Comparison of ENCODE assay signal across 12 cellular contexts in genomic region chr3:64488938-64489337, GRCh38.
A peak's percentile ranks its signal among the peaks of the same experiment; 100 is the strongest.
DNase-seq lines count a peak whose midpoint lies in the region; ATAC-seq, FAIRE-seq and TF ChIP-seq lines count a peak whose summit lies in the region.
"Had no signal": no experiment of that assay in that cellular context is flagged by ENCODE, and none has a peak within 500 bp of the region (broad histone marks: within the 10 kb centered on the region; RNA-seq: fewer than 3 reads in every experiment).

No MANE protein-coding gene starts in this region.

- H3K56ac ChIP-seq in H1 (replicated peaks; ENCODE audit: insufficient read length, low read depth, low read length) = no peak overlapping the region

- no peak overlapping the region for H2BK15ac ChIP-seq in H1 (ENCODE audit: low read length)

- no peak overlapping the region for H2AK5ac ChIP-seq in H1 (ENCODE audit: low read depth, low read length)

- H2BK20ac ChIP-seq in H1 (ENCODE audit: low read length) = no peak overlapping the region

- peak overlapping the region; percentile 62 to 67 for H3K4me2 ChIP-seq in H1 (ENCODE audit: insufficient read depth in 1 of 2, low read depth in 2 of 2, low read length in 2 of 2)
- peak overlapping the region; percentile 61 for H3K4me2 ChIP-seq in parathyroid adenoma (ENCODE audit: low read length)
- H3K4me2 ChIP-seq: KMS-11 had no signal

- H2BK12ac ChIP-seq in H1 (ENCODE audit: low read depth, low read length) = no peak overlapping the region

- no peak overlapping the region for H3K23ac ChIP-seq in H1 (ENCODE audit: insufficient read length)

- no peak overlapping the region for H3K27ac ChIP-seq in HEK293 (ENCODE audit: extremely low read depth, low read depth, low read length)
- H3K27ac ChIP-seq in H1 (ENCODE audit: low read depth, low read length) = peak overlapping the region; percentile 24; the same call in 1 of the 2 replicates
- peak overlapping the region; percentile 86 for H3K27ac ChIP-seq in parathyroid adenoma
- H3K27ac ChIP-seq: heart right ventricle, KMS-11 had no signal

- TF ChIP-seq EP300 in H1 (IDR thresholded peaks at IDR 0.05; ENCODE audit: borderline replicate concordance in 1 of 2, low read depth in 2 of 2, low read length in 2 of 2) = no peak

- no peak overlapping the region for H4K5ac ChIP-seq in H1 (ENCODE audit: insufficient read length, low read depth, low read length)

- H3K18ac ChIP-seq in H1 (ENCODE audit: extremely low read depth, low read length) = no peak overlapping the region

- no peak overlapping the region for H2BK5ac ChIP-seq in H1 (ENCODE audit: low read depth, low read length)

- no peaks in the 10 kb centered on the region for H3K36me3 ChIP-seq in HEK293 (ENCODE audit: control insufficient read depth in 2 of 2, insufficient read depth in 1 of 2, low read length in 2 of 2)
- no peaks in the 10 kb centered on the region for H3K36me3 ChIP-seq in H1 (ENCODE audit: control insufficient read depth in 2 of 4, insufficient read depth in 4 of 4, low read length in 3 of 4)
- H3K36me3 ChIP-seq in parathyroid adenoma (ENCODE audit: control insufficient read depth, insufficient read depth, low read length) = no peaks in the 10 kb centered on the region
- H3K36me3 ChIP-seq: heart right ventricle had no signal

- no peaks in the 10 kb centered on the region for H3K79me1 ChIP-seq in H1 (ENCODE audit: low read depth, low read length)

- TF ChIP-seq POLR2A in H1 (IDR thresholded peaks at IDR 0.05; ENCODE audit: control extremely low read depth in 1 of 2, low read depth in 2 of 2, low read length in 2 of 2) = no peak
- TF ChIP-seq POLR2A in GM12892 (IDR thresholded peaks at IDR 0.05; ENCODE audit: low read depth, low read length) = no peak

- POLR2A ChIA-PET in HEK293 (lab: Yijun Ruan, JAX) (no interaction called here), H1 (lab: Charles Lee; ENCODE audit: partially characterized antibody) (interaction anchor here (1.1 kb wide), 1 partner anchor 12 kb away, joined by 3 read pairs; no protein-coding TSS in a partner anchor)

- no peaks in the 10 kb centered on the region for H3K9me3 ChIP-seq in HEK293 (ENCODE audit: control insufficient read depth, insufficient read depth, low read depth, low read length)
- H3K9me3 ChIP-seq in H1 (ENCODE audit: insufficient read depth in 2 of 2, low read depth in 1 of 2, low read length in 1 of 2) = no peaks in the 10 kb centered on the region
- H3K9me3 ChIP-seq in parathyroid adenoma (ENCODE audit: control insufficient read depth, low read length) = no peaks in the 10 kb centered on the region
- H3K9me3 ChIP-seq: heart right ventricle had no signal

- H3K27me3 ChIP-seq in H1 (replicated peaks in 1 of 4; ENCODE audit: control insufficient read depth in 3 of 4, extremely low read depth in 1 of 4, insufficient read depth in 3 of 4, low read length in 3 of 4) = peaks cover 0 to 8% (median 7%) of the 10 kb centered on the region in 4 experiments; a peak in 3 of 7 replicates
- no peaks in the 10 kb centered on the region for H3K27me3 ChIP-seq in parathyroid adenoma (ENCODE audit: control insufficient read depth, insufficient read depth, low read length)

- no peak overlapping the region for H2BK120ac ChIP-seq in H1 (replicated peaks; ENCODE audit: low read depth, low read length)

- H4K8ac ChIP-seq in H1 (ENCODE audit: extremely low read depth, insufficient read depth, low read length) = no peak overlapping the region

- TF ChIP-seq CTCF in HEK293 (tag by site-specific recombination; IDR thresholded peaks at IDR 0.05) (no peak), H1 (IDR thresholded peaks at IDR 0.05; ENCODE audit: control extremely low read depth in 1 of 3, insufficient read depth in 1 of 3, low read depth in 1 of 3, low read length in 3 of 3) (no peak), parathyroid adenoma (IDR thresholded peaks at IDR 0.05) (no peak)

- WGBS in H1 (ENCODE audit: extremely low coverage in 1 of 2, insufficient coverage in 1 of 2, insufficient read length in 1 of 2, insufficient replicate concordance in 2 of 2, low coverage in 1 of 2, low lambda C conversion rate in 2 of 2, missing lambda C conversion rate in 1 of 2), 2 experiments = 54% methylated on average over 5 of the region's 5 CpGs; no CpG with 5 or more reads in 1 of the 2 experiments

- no peaks in the 10 kb centered on the region for H4K20me1 ChIP-seq in H1 (replicated peaks in 1 of 2; ENCODE audit: control insufficient read depth in 1 of 2, insufficient read depth in 2 of 2, low read length in 2 of 2)

- H3K4ac ChIP-seq in H1 (replicated peaks; ENCODE audit: insufficient read length, low read depth, low read length) = no peak overlapping the region

- no peak for TF ChIP-seq RAD21 in H1 (IDR thresholded peaks at IDR 0.05 in 1 of 2, conservative IDR thresholded peaks at IDR 0.05 in 1 of 2; ENCODE audit: low read depth in 2 of 2, low read length in 2 of 2)

- H3K4me3 ChIP-seq in HEK293 (ENCODE audit: low read depth, low read length) (no peak overlapping the region), H1 (ENCODE audit: extremely low read depth in 1 of 4, insufficient read depth in 2 of 4, low read depth in 3 of 4, low read length in 4 of 4) (peak overlapping the region in 2 of 4 experiments; percentile 10 to 45; a peak in 3 of 8 replicates), parathyroid adenoma (ENCODE audit: low read depth, low read length) (peak overlapping the region; percentile 23)

- H4K91ac ChIP-seq in H1 (replicated peaks; ENCODE audit: insufficient read length, low read length) = no peak overlapping the region

- FAIRE-seq in H1 (lab: Jason Lieb, UNC) (no peak), GM12892 (lab: Jason Lieb, UNC) (no peak)

- H3K9ac ChIP-seq in H1 (replicated peaks in 1 of 4; ENCODE audit: extremely low read depth in 1 of 4, low read depth in 3 of 4, low read length in 3 of 4) (peak overlapping the region in 2 of 4 experiments; percentile 40 to 53; a peak in 2 of 7 replicates), parathyroid adenoma (no peak overlapping the region)
- H3K9ac ChIP-seq: KMS-11 had no signal

- no peaks in the 10 kb centered on the region for H3K23me2 ChIP-seq in H1 (ENCODE audit: low read depth, low read length)

- CTCF ChIA-PET in HEK293 (lab: Yijun Ruan, JAX) = interaction anchor here (0.7 to 2.2 kb wide), 2 partner anchors 42 to 466 kb away, joined by 4 to 7 read pairs; partner anchors contain the start of gene PSMD6
- CTCF ChIA-PET in H1 (lab: Charles Lee; ENCODE audit: partially characterized antibody) = interaction anchor here (1.1 to 1.7 kb wide), 5 partner anchors 30 to 465 kb away, joined by 3 to 6 read pairs (median 3); no protein-coding TSS in a partner anchor

- H3K4me1 ChIP-seq in HEK293 (ENCODE audit: control insufficient read depth, insufficient read depth, low read length) = peaks cover 10% of the 10 kb centered on the region
- H3K4me1 ChIP-seq in H1 (replicated peaks in 1 of 4; ENCODE audit: control insufficient read depth in 3 of 4, insufficient read depth in 4 of 4, low read length in 3 of 4) = peaks cover 18 to 27% (median 21%) of the 10 kb centered on the region in 4 experiments
- H3K4me1 ChIP-seq in parathyroid adenoma = peaks cover 41% of the 10 kb centered on the region

- H3K14ac ChIP-seq in H1 (ENCODE audit: insufficient read length) = no peak overlapping the region

- H2AFZ ChIP-seq in H1 (ENCODE audit: low read length) = peak overlapping the region; percentile 70
- peak overlapping the region; percentile 98 for H2AFZ ChIP-seq in parathyroid adenoma

- no peak for ATAC-seq in stimulated activated naive CD8-positive, alpha-beta T cell treated with anti-CD3 and anti-CD28 coated beads, Interleukin-15, Interleukin-2, amounts not matched to agents 100 U/mL and 50 U/mL, for 24 hours

- peak; percentile 52 to 61 for DNase-seq in NCI-H187 (lab: John Stamatoyannopoulos, UW)
- DNase-seq in NCI-H187 treated with DMSO at 0.1 percent for 48 hours (lab: John Stamatoyannopoulos, UW) = no peak
- DNase-seq in H1 (ENCODE audit: low read depth in 1 of 2, low spot score in 2 of 2) = no peak
- no peak for DNase-seq in stimulated activated naive CD8-positive, alpha-beta T cell treated with anti-CD3 and anti-CD28 coated beads, Interleukin-15, Interleukin-2, amounts not matched to agents 100 U/mL and 50 U/mL, for 24 hours
- no peak for DNase-seq in GM12892 (ENCODE audit: insufficient read length)
- DNase-seq in NCI-H526 treated with DMSO at 0.1 percent for 48 hours (lab: John Stamatoyannopoulos, UW) = no peak
- DNase-seq: occipital lobe, SIG-M5 had no signal

- H3K79me2 ChIP-seq in H1 (ENCODE audit: control insufficient read depth in 1 of 2, insufficient read depth in 2 of 2, low read length in 2 of 2) = no peaks in the 10 kb centered on the region
- H3K79me2 ChIP-seq in parathyroid adenoma = no peaks in the 10 kb centered on the region

TF ChIP-seq in HEK293, 187 proteins besides CTCF, POLR2A, EP300 and RAD21:
- no peak for TF ChIP-seq ZNF37A (tag by site-specific recombination; IDR thresholded peaks at IDR 0.05)
- TF ChIP-seq ZNF341 (tag by site-specific recombination; IDR thresholded peaks at IDR 0.05; ENCODE audit: low read depth) = 0 out of 2 replicates have a peak, but pooled peaks have one; percentile 5

TF ChIP-seq in H1, 55 proteins besides CTCF, POLR2A, EP300 and RAD21:
- TF ChIP-seq YY1 (IDR thresholded peaks at IDR 0.05; ENCODE audit: low read depth, low read length) = peak; percentile 58; the same call in 1 of the 2 replicates
- no peak for TF ChIP-seq CBX8 (IDR thresholded peaks at IDR 0.05; ENCODE audit: borderline replicate concordance, low read depth, low read length)
- TF ChIP-seq TAF1 (IDR thresholded peaks at IDR 0.05; ENCODE audit: low read depth, low read length) = 0 out of 2 replicates have a peak, but pooled peaks have one; percentile 10

Comparison
In these comparisons a context has a peak if more than half of its experiments do, and no peak if none do; other contexts are left out.
1. DNase-seq: peak in NCI-H187 (2 of 2); none in NCI-H187 treated with DMSO at 0.1 percent for 48 hours (single experiment), H1 (0 of 2), stimulated activated naive CD8-positive, alpha-beta T cell treated with anti-CD3 and anti-CD28 coated beads, Interleukin-15, Interleukin-2, amounts not matched to agents 100 U/mL and 50 U/mL, for 24 hours (single experiment), GM12892 (single experiment) and NCI-H526 treated with DMSO at 0.1 percent for 48 hours (single experiment).